ENCODE assay signal across 9 cellular contexts in the genomic region with DNA sequence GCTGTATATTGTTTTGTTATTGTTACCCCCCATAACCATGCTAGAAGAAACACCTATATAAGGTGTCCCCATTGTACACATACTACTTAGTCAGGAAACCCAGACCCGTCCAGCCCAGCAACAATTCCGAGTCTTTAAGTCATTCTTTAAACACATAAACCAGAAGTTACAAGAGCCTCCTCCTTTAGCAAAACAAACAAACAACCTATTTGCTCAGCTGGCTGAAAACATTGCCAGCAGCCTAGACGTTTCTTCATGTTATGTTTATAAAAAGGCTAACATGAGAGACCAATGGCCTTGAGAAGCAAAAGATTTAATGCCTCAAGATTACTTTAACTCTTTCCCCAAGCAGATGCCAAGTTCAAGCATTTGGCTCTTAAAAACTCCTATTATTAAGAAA. TPM values are rescaled to one million over a fixed set of nuclear protein-coding genes. Genes with fewer than 3 reads are reported as not detected.
DNase-seq lines count a peak whose midpoint lies in the region; ATAC-seq and TF ChIP-seq lines count a peak whose summit lies in the region.
"Had no signal": no experiment of that assay in that cellular context is flagged by ENCODE, and none has a peak within 500 bp of the region (broad histone marks: within the 10 kb centered on the region; RNA-seq: fewer than 3 reads in every experiment).

No MANE protein-coding gene starts in this region.

- H3K9me3 ChIP-seq in PC-3 (ENCODE audit: low read length) (no peaks in the 10 kb centered on the region), prostate gland (no peaks in the 10 kb centered on the region)

- H3K4me1 ChIP-seq in PC-3 (ENCODE audit: insufficient read depth, low read length) (peaks cover 23% of the 10 kb centered on the region), prostate gland (replicated peaks) (peaks cover 16% of the 10 kb centered on the region)

- TF ChIP-seq CTCF in PC-3 (conservative IDR thresholded peaks at IDR 0.05; ENCODE audit: low read depth, low read length), result no peak
- no peak for TF ChIP-seq CTCF in prostate gland (IDR thresholded peaks at IDR 0.05)

- peak overlapping the region; percentile 98 for H3K4me2 ChIP-seq in PC-3 (ENCODE audit: low read length)

- no peaks in the 10 kb centered on the region for H3K9me2 ChIP-seq in PC-3 (replicated peaks; ENCODE audit: low read length)

- ATAC-seq in PC-3 (peak; percentile 55), GM19328 (IDR thresholded peaks at IDR 0.05; ENCODE audit: unreplicated experiment) (no peak), sciatic nerve (no peak)

- WGBS in prostate gland, result 6% methylated on average over 3 of the region's 3 CpGs

- TF ChIP-seq POLR2A in prostate gland (IDR thresholded peaks at IDR 0.05), result no peak

- BruUV-seq in PC-3 (replicated peaks; lab: Mats Ljungman, UMichigan), result no TSS peak

- H4K20me1 ChIP-seq in PC-3 (ENCODE audit: low read length), result peaks cover 11% of the 10 kb centered on the region; the same call in 1 of the 2 replicates

- H3K4me3 ChIP-seq in PC-3 (ENCODE audit: low read length) (peak overlapping the region; percentile 100; the same call in 1 of the 2 replicates), prostate gland (peak overlapping the region; percentile 0 to 97)

- peaks cover 56% of the 10 kb centered on the region for H3K79me2 ChIP-seq in PC-3 (ENCODE audit: low read length)

- H3F3A ChIP-seq in PC-3 (ENCODE audit: low read length, unreplicated experiment), result no peaks in the 10 kb centered on the region

- no peaks in the 10 kb centered on the region for H3K36me3 ChIP-seq in PC-3 (ENCODE audit: low read depth, low read length)
- H3K36me3 ChIP-seq in prostate gland, result no peaks in the 10 kb centered on the region

- no peak overlapping the region for H3K27ac ChIP-seq in PC-3 (ENCODE audit: low read length)
- H3K27ac ChIP-seq in epithelial cell of prostate, result peak overlapping the region; percentile 99
- peak overlapping the region; percentile 92 to 93 for H3K27ac ChIP-seq in prostate gland

- POLR2A ChIA-PET in PC-3 (lab: Charles Lee; ENCODE audit: unreplicated experiment), result no interaction called here

- no peak overlapping the region for H2AFZ ChIP-seq in PC-3 (ENCODE audit: low read length)

- DNase-seq in DMS53 treated with DMSO at 0.1 percent for 48 hours (lab: John Stamatoyannopoulos, UW; ENCODE audit: unreplicated experiment), result peak; percentile 26
- DNase-seq in PC-3, result peak; percentile 47
- peak; percentile 27 for DNase-seq in epithelial cell of prostate (ENCODE audit: low read depth, low spot score)
- peak; percentile 78 for DNase-seq in prostate gland (ENCODE audit: low spot score)
- no peak for DNase-seq in activated gamma-delta T cell treated with Interleukin-2 at 50 U/mL for 16 hours
- DNase-seq in NCI-H1930 (lab: John Stamatoyannopoulos, UW), result no peak
- DNase-seq in sciatic nerve (ENCODE audit: low spot score), result no peak
- DNase-seq: NCI-H1105 had no signal

- CTCF ChIA-PET in PC-3 (lab: Charles Lee), result no interaction called here

- H3K27me3 ChIP-seq in PC-3 (ENCODE audit: low read length), result no peaks in the 10 kb centered on the region
- no peaks in the 10 kb centered on the region for H3K27me3 ChIP-seq in prostate gland (replicated peaks; ENCODE audit: insufficient read depth)

- intact Hi-C loops in PC-3 (cut with micrococcal nuclease), result no loop called here
- intact Hi-C loops in prostate gland (cut with DNase I), result no loop called here
- intact Hi-C loops in sciatic nerve (cut with DNase I), result no loop called here

- no peak overlapping the region for H3K9ac ChIP-seq in PC-3 (ENCODE audit: low read length)

RNA-seq across cellular contexts. Expression of a gene that starts 1.4 kb away (rescaled TPM):
- total RNA-seq in PC-3 (2014; rRNA removed) (12.2 and 13.0 TPM in 2 replicates), prostate gland (10 to 100 TPM; 65.7 to 75.4 TPM), sciatic nerve (27.8 TPM)

RNA-seq across cellular contexts. Expression of a gene that starts 1.4 kb away (rescaled TPM):
- total RNA-seq in PC-3 (2014; rRNA removed) (13.3 and 15.3 TPM in 2 replicates), prostate gland (10 to 100 TPM; 35.2 to 63.9 TPM), sciatic nerve (28.1 TPM)

Comparison
In these comparisons a context has a peak if more than half of its experiments do, and no peak if none do; other contexts are left out.
1. DNase-seq: peak in DMS53 treated with DMSO at 0.1 percent for 48 hours (single experiment), PC-3 (single experiment), epithelial cell of prostate (single experiment) and prostate gland (single experiment); none in activated gamma-delta T cell treated with Interleukin-2 at 50 U/mL for 16 hours (single experiment), NCI-H1930 (0 of 2) and sciatic nerve (single experiment).